In the genomic region with DNA sequence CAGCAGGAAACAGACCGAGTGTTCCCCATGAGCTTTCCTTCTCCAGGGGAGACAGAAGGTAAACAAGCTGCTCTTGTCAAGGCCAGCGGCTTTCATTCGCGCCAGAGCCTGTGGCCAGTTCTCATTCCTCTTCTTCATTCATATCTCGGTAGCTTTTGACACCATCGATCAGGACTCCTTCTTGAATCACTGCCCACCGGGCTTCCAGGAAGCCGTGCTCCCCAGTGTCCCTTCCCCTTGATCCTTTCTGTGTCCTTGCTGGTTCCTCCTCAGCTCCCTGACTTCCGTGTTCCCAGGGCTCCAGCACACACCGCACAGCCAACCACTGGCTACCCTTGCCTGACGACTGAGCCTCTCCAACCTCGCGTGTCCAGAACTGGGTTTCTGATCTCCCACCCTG, we compare ENCODE assay signal across 1 cellular context.
TF ChIP-seq lines count a peak whose summit lies in the region.

No MANE protein-coding gene starts in this region.

TF ChIP-seq in IMR-90, 13 proteins besides CTCF, POLR2A, EP300 and RAD21:
- TF ChIP-seq RFX5 (IDR thresholded peaks at IDR 0.05; ENCODE audit: low read depth, low read length) (no peak), RCOR1 (IDR thresholded peaks at IDR 0.05; ENCODE audit: insufficient replicate concordance, low read length) (no peak), MXI1 (IDR thresholded peaks at IDR 0.05; ENCODE audit: borderline replicate concordance, low read depth, low read length) (no peak), SMC3 (IDR thresholded peaks at IDR 0.05; ENCODE audit: low read depth, low read length) (no peak), CHD1 (IDR thresholded peaks at IDR 0.05; ENCODE audit: low read depth, low read length) (no peak), MAFK (IDR thresholded peaks at IDR 0.05; ENCODE audit: low read depth, low read length) (no peak), CEBPB (IDR thresholded peaks at IDR 0.05; ENCODE audit: low read depth, low read length) (no peak), NFE2L2 (IDR thresholded peaks at IDR 0.05; ENCODE audit: low read depth, low read length) (no peak), BHLHE40 (IDR thresholded peaks at IDR 0.05; ENCODE audit: low read depth, low read length) (no peak), FOS (IDR thresholded peaks at IDR 0.05; ENCODE audit: low read depth, low read length) (no peak), MAZ (IDR thresholded peaks at IDR 0.05; ENCODE audit: borderline replicate concordance, low read depth, low read length) (no peak)
- TF ChIP-seq, protein P1, sequence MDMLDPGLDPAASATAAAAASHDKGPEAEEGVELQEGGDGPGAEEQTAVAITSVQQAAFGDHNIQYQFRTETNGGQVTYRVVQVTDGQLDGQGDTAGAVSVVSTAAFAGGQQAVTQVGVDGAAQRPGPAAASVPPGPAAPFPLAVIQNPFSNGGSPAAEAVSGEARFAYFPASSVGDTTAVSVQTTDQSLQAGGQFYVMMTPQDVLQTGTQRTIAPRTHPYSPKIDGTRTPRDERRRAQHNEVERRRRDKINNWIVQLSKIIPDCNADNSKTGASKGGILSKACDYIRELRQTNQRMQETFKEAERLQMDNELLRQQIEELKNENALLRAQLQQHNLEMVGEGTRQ (IDR thresholded peaks at IDR 0.05; ENCODE audit: low read depth, low read length) = no peak
- TF ChIP-seq, protein P2, sequence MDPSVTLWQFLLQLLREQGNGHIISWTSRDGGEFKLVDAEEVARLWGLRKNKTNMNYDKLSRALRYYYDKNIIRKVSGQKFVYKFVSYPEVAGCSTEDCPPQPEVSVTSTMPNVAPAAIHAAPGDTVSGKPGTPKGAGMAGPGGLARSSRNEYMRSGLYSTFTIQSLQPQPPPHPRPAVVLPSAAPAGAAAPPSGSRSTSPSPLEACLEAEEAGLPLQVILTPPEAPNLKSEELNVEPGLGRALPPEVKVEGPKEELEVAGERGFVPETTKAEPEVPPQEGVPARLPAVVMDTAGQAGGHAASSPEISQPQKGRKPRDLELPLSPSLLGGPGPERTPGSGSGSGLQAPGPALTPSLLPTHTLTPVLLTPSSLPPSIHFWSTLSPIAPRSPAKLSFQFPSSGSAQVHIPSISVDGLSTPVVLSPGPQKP (IDR thresholded peaks at IDR 0.05; ENCODE audit: borderline replicate concordance, low read depth, low read length) = no peak
